In genomic region chr12:42589465-42590323, GRCh38 we compare ENCODE assay signal across 1 cellular context.
TF ChIP-seq lines count a peak whose summit lies in the region.

PRICKLE1 (minus strand) TSS chr12:42589746; CDS start chr12:42472516, 117,230 bp downstream.

TF ChIP-seq in H1, 55 proteins besides CTCF, POLR2A, EP300 and RAD21 (continued from another document):
- TF ChIP-seq ATF2 (IDR thresholded peaks at IDR 0.05; ENCODE audit: low read length) (no peak), ASH2L (IDR thresholded peaks at IDR 0.05; ENCODE audit: low read length) (peak; percentile 4), RXRA (IDR thresholded peaks at IDR 0.05; ENCODE audit: insufficient read depth, low read depth, low read length) (no peak), SIRT6 (IDR thresholded peaks at IDR 0.05; ENCODE audit: low read length) (no peak), SP1 (IDR thresholded peaks at IDR 0.05; ENCODE audit: low read depth, low read length) (no peak), KDM5A (IDR thresholded peaks at IDR 0.05; ENCODE audit: low read length) (no peak), POLR2AphosphoS5 (IDR thresholded peaks at IDR 0.05; ENCODE audit: low read depth, low read length) (no peak), NANOG (IDR thresholded peaks at IDR 0.05; ENCODE audit: insufficient read depth, low read depth, low read length, poor library complexity, severe bottlenecking) (no peak), TAF1 (IDR thresholded peaks at IDR 0.05; ENCODE audit: low read depth, low read length) (0 out of 2 replicates have a peak, but pooled peaks have one; percentile 18), SAP30 (IDR thresholded peaks at IDR 0.05; ENCODE audit: insufficient read depth, insufficient replicate concordance, low read length) (no peak), SIN3A (conservative IDR thresholded peaks at IDR 0.05 in 1 of 2, IDR thresholded peaks at IDR 0.05 in 1 of 2; ENCODE audit: low read depth in 1 of 2, low read length in 2 of 2) (no peak), EGR1 (IDR thresholded peaks at IDR 0.05; ENCODE audit: borderline replicate concordance, low read depth, low read length) (peak; percentile 67; the same call in 1 of the 2 replicates), E2F6 (IDR thresholded peaks at IDR 0.05) (no peak; the same call in 1 of the 2 replicates), PHF8 (conservative IDR thresholded peaks at IDR 0.05; ENCODE audit: low read depth, low read length) (0 out of 2 replicates have a peak, but pooled peaks have one; percentile 44), NRF1 (IDR thresholded peaks at IDR 0.05; ENCODE audit: low read depth, low read length) (no peak), CHD7 (IDR thresholded peaks at IDR 0.05; ENCODE audit: insufficient replicate concordance, low read length) (no peak), SUZ12 (IDR thresholded peaks at IDR 0.05; ENCODE audit: low read length) (peak; percentile 54), CHD2 (IDR thresholded peaks at IDR 0.05; ENCODE audit: low read length) (no peak), RBBP5 (IDR thresholded peaks at IDR 0.05; ENCODE audit: borderline replicate concordance, low read depth, low read length) (0 out of 2 replicates have a peak, but pooled peaks have one; percentile 52), KDM4A (IDR thresholded peaks at IDR 0.05; ENCODE audit: low read depth, low read length, severe bottlenecking) (peak; percentile 95), USF2 (IDR thresholded peaks at IDR 0.05; ENCODE audit: low read length) (no peak), ATF3 (IDR thresholded peaks at IDR 0.05; ENCODE audit: insufficient read depth, low read depth, low read length) (no peak), CEBPB (IDR thresholded peaks at IDR 0.05; ENCODE audit: low read depth, low read length) (no peak), KDM1A (IDR thresholded peaks at IDR 0.05; ENCODE audit: borderline replicate concordance, low read length) (no peak), JUND (IDR thresholded peaks at IDR 0.05; ENCODE audit: low read length) (no peak), SP4 (IDR thresholded peaks at IDR 0.05; ENCODE audit: low read length) (no peak), POU5F1 (IDR thresholded peaks at IDR 0.05; ENCODE audit: low read depth, low read length) (no peak), CHD1 (IDR thresholded peaks at IDR 0.05; ENCODE audit: low read depth, low read length) (no peak), TEAD4 (IDR thresholded peaks at IDR 0.05; ENCODE audit: low read depth, low read length) (no peak), TCF12 (IDR thresholded peaks at IDR 0.05; ENCODE audit: low read depth, low read length) (no peak), RFX5 (IDR thresholded peaks at IDR 0.05; ENCODE audit: borderline replicate concordance, low read depth, low read length) (no peak), ZNF274 (IDR thresholded peaks at IDR 0.05; ENCODE audit: borderline replicate concordance, extremely low read depth, low read length) (no peak), GABPA (IDR thresholded peaks at IDR 0.05; ENCODE audit: borderline replicate concordance, insufficient read depth, low read length) (no peak), YY1 (IDR thresholded peaks at IDR 0.05; ENCODE audit: low read depth, low read length) (no peak), SRF (IDR thresholded peaks at IDR 0.05; ENCODE audit: low read depth, low read length) (no peak), BCL11A (IDR thresholded peaks at IDR 0.05; ENCODE audit: low read depth in 2 of 2, low read length in 2 of 2) (no peak), BACH1 (IDR thresholded peaks at IDR 0.05; ENCODE audit: low read length) (no peak)
TF ChIP-seq in H1: peak in this region for 8.
